ENCODE assay signal across 1 cellular context in the genomic region with DNA sequence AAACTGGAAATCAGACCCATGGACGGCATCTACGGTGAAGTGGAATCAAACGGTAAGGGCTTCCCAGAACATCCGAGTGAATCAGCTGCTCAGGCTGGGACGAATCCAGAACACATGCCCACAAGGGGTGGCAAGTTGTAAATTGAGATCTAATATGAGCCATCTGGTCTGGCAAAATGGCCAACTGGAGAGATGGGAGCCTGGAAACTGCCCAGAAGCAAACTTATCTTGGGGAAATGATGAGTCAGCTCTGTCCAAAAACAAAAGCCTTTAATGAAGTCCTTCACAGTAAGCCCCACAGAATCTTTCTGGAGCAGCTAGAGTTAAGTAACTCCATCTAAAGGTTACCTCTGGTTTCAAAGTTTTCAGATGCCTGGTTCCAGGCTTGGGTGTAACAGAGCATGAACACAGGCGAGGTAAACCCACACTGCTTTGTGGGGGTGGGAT.
TF ChIP-seq lines count a peak whose summit lies in the region.

No MANE protein-coding gene starts in this region.

TF ChIP-seq in K562, 482 proteins besides CTCF, POLR2A, EP300 and RAD21 (continued from another document):
- TF ChIP-seq, protein P1, sequence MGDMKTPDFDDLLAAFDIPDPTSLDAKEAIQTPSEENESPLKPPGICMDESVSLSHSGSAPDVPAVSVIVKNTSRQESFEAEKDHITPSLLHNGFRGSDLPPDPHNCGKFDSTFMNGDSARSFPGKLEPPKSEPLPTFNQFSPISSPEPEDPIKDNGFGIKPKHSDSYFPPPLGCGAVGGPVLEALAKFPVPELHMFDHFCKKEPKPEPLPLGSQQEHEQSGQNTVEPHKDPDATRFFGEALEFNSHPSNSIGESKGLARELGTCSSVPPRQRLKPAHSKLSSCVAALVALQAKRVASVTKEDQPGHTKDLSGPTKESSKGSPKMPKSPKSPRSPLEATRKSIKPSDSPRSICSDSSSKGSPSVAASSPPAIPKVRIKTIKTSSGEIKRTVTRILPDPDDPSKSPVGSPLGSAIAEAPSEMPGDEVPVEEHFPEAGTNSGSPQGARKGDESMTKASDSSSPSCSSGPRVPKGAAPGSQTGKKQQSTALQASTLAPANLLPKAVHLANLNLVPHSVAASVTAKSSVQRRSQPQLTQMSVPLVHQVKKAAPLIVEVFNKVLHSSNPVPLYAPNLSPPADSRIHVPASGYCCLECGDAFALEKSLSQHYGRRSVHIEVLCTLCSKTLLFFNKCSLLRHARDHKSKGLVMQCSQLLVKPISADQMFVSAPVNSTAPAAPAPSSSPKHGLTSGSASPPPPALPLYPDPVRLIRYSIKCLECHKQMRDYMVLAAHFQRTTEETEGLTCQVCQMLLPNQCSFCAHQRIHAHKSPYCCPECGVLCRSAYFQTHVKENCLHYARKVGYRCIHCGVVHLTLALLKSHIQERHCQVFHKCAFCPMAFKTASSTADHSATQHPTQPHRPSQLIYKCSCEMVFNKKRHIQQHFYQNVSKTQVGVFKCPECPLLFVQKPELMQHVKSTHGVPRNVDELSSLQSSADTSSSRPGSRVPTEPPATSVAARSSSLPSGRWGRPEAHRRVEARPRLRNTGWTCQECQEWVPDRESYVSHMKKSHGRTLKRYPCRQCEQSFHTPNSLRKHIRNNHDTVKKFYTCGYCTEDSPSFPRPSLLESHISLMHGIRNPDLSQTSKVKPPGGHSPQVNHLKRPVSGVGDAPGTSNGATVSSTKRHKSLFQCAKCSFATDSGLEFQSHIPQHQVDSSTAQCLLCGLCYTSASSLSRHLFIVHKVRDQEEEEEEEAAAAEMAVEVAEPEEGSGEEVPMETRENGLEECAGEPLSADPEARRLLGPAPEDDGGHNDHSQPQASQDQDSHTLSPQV (IDR thresholded peaks at IDR 0.05): no peak
- TF ChIP-seq NR4A1 (CRISPR knock-in tag; IDR thresholded peaks at IDR 0.05) (no peak), NR4A1 (tag; IDR thresholded peaks at IDR 0.05) (no peak), ZNF253 (CRISPR knock-in tag; conservative IDR thresholded peaks at IDR 0.05) (no peak), C11orf30 (IDR thresholded peaks at IDR 0.05; ENCODE audit: low read depth) (peak; percentile 99), ARID1B (IDR thresholded peaks at IDR 0.05) (peak; percentile 55), SMAD1 (IDR thresholded peaks at IDR 0.05; ENCODE audit: low read depth, low read length, partially characterized antibody) (no peak)
- TF ChIP-seq, protein P2, sequence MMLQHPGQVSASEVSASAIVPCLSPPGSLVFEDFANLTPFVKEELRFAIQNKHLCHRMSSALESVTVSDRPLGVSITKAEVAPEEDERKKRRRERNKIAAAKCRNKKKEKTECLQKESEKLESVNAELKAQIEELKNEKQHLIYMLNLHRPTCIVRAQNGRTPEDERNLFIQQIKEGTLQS (IDR thresholded peaks at IDR 0.05): peak; percentile 75
- TF ChIP-seq, protein P2 (CRISPR knock-in tag; conservative IDR thresholded peaks at IDR 0.05): no peak
- TF ChIP-seq, protein P3, sequence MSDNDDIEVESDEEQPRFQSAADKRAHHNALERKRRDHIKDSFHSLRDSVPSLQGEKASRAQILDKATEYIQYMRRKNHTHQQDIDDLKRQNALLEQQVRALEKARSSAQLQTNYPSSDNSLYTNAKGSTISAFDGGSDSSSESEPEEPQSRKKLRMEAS (CRISPR knock-in tag; IDR thresholded peaks at IDR 0.05): no peak
